1 cellular context compared by ENCODE assay signal in genomic region chr20:62595491-62595890, GRCh38.
TF ChIP-seq lines count a peak whose summit lies in the region.

No MANE protein-coding gene starts in this region.

TF ChIP-seq in A549, 52 proteins besides CTCF, POLR2A, EP300 and RAD21 (continued from another document):
- no peak for TF ChIP-seq ZNF302 (CRISPR knock-in tag; IDR thresholded peaks at IDR 0.05)
- TF ChIP-seq ATOH8 (CRISPR knock-in tag; IDR thresholded peaks at IDR 0.05; ENCODE audit: low read depth) = no peak
- TF ChIP-seq HOXB5 (CRISPR knock-in tag; IDR thresholded peaks at IDR 0.05) = no peak
- TF ChIP-seq, protein P1, sequence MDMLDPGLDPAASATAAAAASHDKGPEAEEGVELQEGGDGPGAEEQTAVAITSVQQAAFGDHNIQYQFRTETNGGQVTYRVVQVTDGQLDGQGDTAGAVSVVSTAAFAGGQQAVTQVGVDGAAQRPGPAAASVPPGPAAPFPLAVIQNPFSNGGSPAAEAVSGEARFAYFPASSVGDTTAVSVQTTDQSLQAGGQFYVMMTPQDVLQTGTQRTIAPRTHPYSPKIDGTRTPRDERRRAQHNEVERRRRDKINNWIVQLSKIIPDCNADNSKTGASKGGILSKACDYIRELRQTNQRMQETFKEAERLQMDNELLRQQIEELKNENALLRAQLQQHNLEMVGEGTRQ (IDR thresholded peaks at IDR 0.05) = peak; percentile 82
- TF ChIP-seq RFX5 (IDR thresholded peaks at IDR 0.05) = no peak
- peak; percentile 45 for TF ChIP-seq MAX (IDR thresholded peaks at IDR 0.05)
- no peak for TF ChIP-seq HEYL (CRISPR knock-in tag; IDR thresholded peaks at IDR 0.05)
- TF ChIP-seq, protein P2, sequence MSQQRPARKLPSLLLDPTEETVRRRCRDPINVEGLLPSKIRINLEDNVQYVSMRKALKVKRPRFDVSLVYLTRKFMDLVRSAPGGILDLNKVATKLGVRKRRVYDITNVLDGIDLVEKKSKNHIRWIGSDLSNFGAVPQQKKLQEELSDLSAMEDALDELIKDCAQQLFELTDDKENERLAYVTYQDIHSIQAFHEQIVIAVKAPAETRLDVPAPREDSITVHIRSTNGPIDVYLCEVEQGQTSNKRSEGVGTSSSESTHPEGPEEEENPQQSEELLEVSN (IDR thresholded peaks at IDR 0.05; ENCODE audit: borderline replicate concordance, low read depth) = no peak; the same call in 1 of the 2 replicates
- no peak for TF ChIP-seq GATA3 (IDR thresholded peaks at IDR 0.05; ENCODE audit: borderline replicate concordance)
- no peak for TF ChIP-seq NPAS2 (CRISPR knock-in tag; IDR thresholded peaks at IDR 0.05; ENCODE audit: borderline replicate concordance)
